In the genomic region with DNA sequence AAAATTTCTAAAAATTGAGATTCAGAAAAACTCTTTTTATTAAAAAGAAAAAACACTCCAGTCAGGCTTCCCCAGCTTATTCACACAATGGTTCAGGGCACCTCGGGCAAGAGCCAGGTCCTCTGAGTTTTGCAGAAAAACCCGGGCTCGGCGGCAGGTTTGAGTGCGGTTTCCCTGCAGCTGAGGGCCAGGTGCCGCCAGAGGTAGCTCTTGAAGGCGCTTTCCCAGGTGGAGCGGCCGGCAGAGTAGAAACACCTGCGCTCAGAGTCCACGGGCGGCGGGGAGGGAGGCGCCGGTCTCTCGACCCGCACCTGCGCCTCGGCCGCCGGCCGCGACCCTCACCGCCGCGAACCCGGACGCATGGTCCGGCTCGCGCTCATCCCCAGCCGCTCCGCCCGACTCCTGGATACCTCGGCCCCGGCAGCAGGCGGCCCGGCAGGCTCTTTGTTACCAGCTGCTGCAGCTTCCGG, we compare ENCODE assay signal across 8 cellular contexts. TPM values are rescaled to one million over a fixed set of nuclear protein-coding genes. Genes with fewer than 3 reads are reported as not detected.
DNase-seq lines count a peak whose midpoint lies in the region; ATAC-seq, FAIRE-seq and TF ChIP-seq lines count a peak whose summit lies in the region.

No MANE protein-coding gene starts in this region.

- H4K20me1 ChIP-seq in HCT116 (ENCODE audit: insufficient read depth): no peaks in the 10 kb centered on the region

- no peak for TF ChIP-seq CTCF in HCT116 (IDR thresholded peaks at IDR 0.05 in 2 of 3, conservative IDR thresholded peaks at IDR 0.05 in 1 of 3; ENCODE audit: borderline replicate concordance in 1 of 3, insufficient read depth in 1 of 3, low read depth in 2 of 3, low read length in 2 of 3)
- TF ChIP-seq CTCF in nephron progenitor cell (IDR thresholded peaks at IDR 0.05): no peak

- H3K9me3 ChIP-seq in HCT116 (ENCODE audit: control insufficient read depth in 1 of 2, insufficient read depth in 1 of 2, low read depth in 1 of 2, low read length in 2 of 2): no peaks in the 10 kb centered on the region
- no peaks in the 10 kb centered on the region for H3K9me3 ChIP-seq in ectodermal cell (ENCODE audit: control insufficient read depth, low read length)

- intact Hi-C loops in HCT116 (cut with micrococcal nuclease): no loop called here

- POLR2A ChIA-PET in HCT116 (lab: Charles Lee): interaction anchor here (0.9 kb wide), 1 partner anchor 9 kb away, joined by 4 read pairs; no protein-coding TSS in a partner anchor

- no peaks in the 10 kb centered on the region for H3K27me3 Mint-ChIP-seq in nephron progenitor cell (ENCODE audit: low read depth, poor library complexity)

- DNase-seq in NCI-H1092 treated with DMSO at 0.1 percent for 48 hours (lab: John Stamatoyannopoulos, UW) (peak; percentile 66), NCI-H1092 (lab: John Stamatoyannopoulos, UW) (no peak), HCT116 (ENCODE audit: low read depth, low spot score) (no peak), NCI-H526 treated with DMSO at 0.1 percent for 48 hours (lab: John Stamatoyannopoulos, UW) (peak; percentile 80), nephron progenitor cell (no peak), frontal cortex (ENCODE audit: low spot score in 2 of 2) (no peak)

- H3K4me3 ChIP-seq in HCT116 (replicated peaks in 1 of 2; ENCODE audit: low read depth in 1 of 2, low read length in 2 of 2) (peak overlapping the region; percentile 89 to 90), ectodermal cell (ENCODE audit: insufficient read depth, low read depth, low read length) (peak overlapping the region; percentile 95)

- H3K4me3 Mint-ChIP-seq in nephron progenitor cell: peak overlapping the region; percentile 99

- WGBS in ectodermal cell, 2 experiments: 0% methylated on average over 39 of the region's 39 CpGs

- H3K36me3 ChIP-seq in HCT116 (ENCODE audit: control insufficient read depth in 1 of 2, insufficient read depth in 2 of 2, low read length in 2 of 2): no peaks in the 10 kb centered on the region
- no peaks in the 10 kb centered on the region for H3K36me3 ChIP-seq in ectodermal cell (ENCODE audit: control insufficient read depth, insufficient read depth, low read length)

- BruUV-seq in HCT116 (replicated peaks; lab: Mats Ljungman, UMichigan): no TSS peak

- H3K4me1 ChIP-seq in HCT116 (ENCODE audit: control insufficient read depth in 1 of 2, insufficient read depth in 2 of 2, low read length in 2 of 2) (peaks cover 0 to 26% of the 10 kb centered on the region in 2 experiments; a peak in 3 of 4 replicates), ectodermal cell (ENCODE audit: control insufficient read depth, insufficient read depth, low read length) (peaks cover 19% of the 10 kb centered on the region)

- H2AFZ ChIP-seq in HCT116 (ENCODE audit: low read depth, low read length, poor library complexity, severe bottlenecking): no peak overlapping the region

- peaks cover 16% of the 10 kb centered on the region for H3K36me3 Mint-ChIP-seq in nephron progenitor cell (ENCODE audit: low read depth)

- no peaks in the 10 kb centered on the region for H3K27me3 ChIP-seq in HCT116 (ENCODE audit: insufficient read depth, low read length)
- H3K27me3 ChIP-seq in ectodermal cell (ENCODE audit: control insufficient read depth, insufficient read depth, low read length, poor library complexity, severe bottlenecking): no peaks in the 10 kb centered on the region

- no peak for FAIRE-seq in frontal cortex (lab: Jason Lieb, UNC)

- RAD21 ChIA-PET in HCT116 (lab: Charles Lee; ENCODE audit: low non-redundant PET in 1 of 2, low total read pairs in 2 of 2, uncharacterized antibody in 2 of 2, unreplicated experiment in 2 of 2): no interaction called here

- no peaks in the 10 kb centered on the region for H3K9me2 ChIP-seq in HCT116 (ENCODE audit: insufficient read depth)

- H3K4me1 Mint-ChIP-seq in nephron progenitor cell: peaks cover 58% of the 10 kb centered on the region

- H3K27ac Mint-ChIP-seq in nephron progenitor cell: peak overlapping the region; percentile 20

- peak overlapping the region; percentile 73 for H3K9ac ChIP-seq in HCT116 (ENCODE audit: low read length)

- TF ChIP-seq POLR2A in HCT116 (IDR thresholded peaks at IDR 0.05; ENCODE audit: borderline replicate concordance, extremely low read depth, insufficient read depth, insufficient read length): no peak

- ATAC-seq in HCT116 (peak; percentile 60), GM19452 (IDR thresholded peaks at IDR 0.05; ENCODE audit: unreplicated experiment) (no peak)

- H3K27ac ChIP-seq in HCT116 (ENCODE audit: low read depth, low read length): peak overlapping the region; percentile 71
- H3K27ac ChIP-seq in ectodermal cell (ENCODE audit: insufficient read depth, low read depth, low read length, poor library complexity, severe bottlenecking): peak overlapping the region; percentile 93

- CTCF ChIA-PET in HCT116 (lab: Charles Lee): interaction anchor here (1.8 kb wide), 1 partner anchor 14 kb away, joined by 4 read pairs; no protein-coding TSS in a partner anchor

- peak overlapping the region; percentile 99 for H3K4me2 ChIP-seq in HCT116 (ENCODE audit: low read length)

- no peak for TF ChIP-seq RAD21 in HCT116 (IDR thresholded peaks at IDR 0.05; ENCODE audit: low read depth)

- peaks cover 54% of the 10 kb centered on the region for H3K79me2 ChIP-seq in HCT116 (ENCODE audit: insufficient read depth, low read length)

- H3K9me3 Mint-ChIP-seq in nephron progenitor cell: no peaks in the 10 kb centered on the region

TF ChIP-seq in HCT116, 20 proteins besides CTCF, POLR2A, EP300 and RAD21:
- peak; percentile 78 for TF ChIP-seq ZFX (IDR thresholded peaks at IDR 0.05)
- TF ChIP-seq POLR2AphosphoS5 (IDR thresholded peaks at IDR 0.05; ENCODE audit: low read depth, low read length): peak; percentile 57
- TF ChIP-seq, protein P1, sequence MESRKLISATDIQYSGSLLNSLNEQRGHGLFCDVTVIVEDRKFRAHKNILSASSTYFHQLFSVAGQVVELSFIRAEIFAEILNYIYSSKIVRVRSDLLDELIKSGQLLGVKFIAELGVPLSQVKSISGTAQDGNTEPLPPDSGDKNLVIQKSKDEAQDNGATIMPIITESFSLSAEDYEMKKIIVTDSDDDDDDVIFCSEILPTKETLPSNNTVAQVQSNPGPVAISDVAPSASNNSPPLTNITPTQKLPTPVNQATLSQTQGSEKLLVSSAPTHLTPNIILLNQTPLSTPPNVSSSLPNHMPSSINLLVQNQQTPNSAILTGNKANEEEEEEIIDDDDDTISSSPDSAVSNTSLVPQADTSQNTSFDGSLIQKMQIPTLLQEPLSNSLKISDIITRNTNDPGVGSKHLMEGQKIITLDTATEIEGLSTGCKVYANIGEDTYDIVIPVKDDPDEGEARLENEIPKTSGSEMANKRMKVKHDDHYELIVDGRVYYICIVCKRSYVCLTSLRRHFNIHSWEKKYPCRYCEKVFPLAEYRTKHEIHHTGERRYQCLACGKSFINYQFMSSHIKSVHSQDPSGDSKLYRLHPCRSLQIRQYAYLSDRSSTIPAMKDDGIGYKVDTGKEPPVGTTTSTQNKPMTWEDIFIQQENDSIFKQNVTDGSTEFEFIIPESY (IDR thresholded peaks at IDR 0.05; ENCODE audit: extremely low read depth, insufficient replicate concordance, low read length): no peak

RNA-seq across cellular contexts. Expression of a gene that starts 0.4 kb away (rescaled TPM):
- 33.5 TPM for total RNA-seq in HCT116 (2021; ENCODE audit: unreplicated experiment)
- polyA plus RNA-seq in HCT116 (2012): 11.0 and 13.3 TPM in 2 replicates
- 57.9 TPM for polyA plus RNA-seq in ectodermal cell (2013, experiment 1 of 4)
- 63.4 TPM for polyA plus RNA-seq in ectodermal cell (2013, experiment 2 of 4)
- polyA plus RNA-seq in ectodermal cell (2013, experiment 3 of 4): 44.7 TPM
- 55.8 TPM for polyA plus RNA-seq in ectodermal cell (2013, experiment 4 of 4)
- total RNA-seq in frontal cortex: 20.0 TPM

RNA-seq across cellular contexts. Expression of a gene that starts 0.8 kb away (rescaled TPM):
- total RNA-seq in HCT116 (2021; ENCODE audit: unreplicated experiment) (7.2 TPM), frontal cortex (40.8 TPM)
- polyA plus RNA-seq in HCT116 (2012): 2.8 and 3.8 TPM in 2 replicates
- 28.6 TPM for polyA plus RNA-seq in ectodermal cell (2013, experiment 1 of 4)
- polyA plus RNA-seq in ectodermal cell (2013, experiment 2 of 4): 30.8 TPM
- polyA plus RNA-seq in ectodermal cell (2013, experiment 3 of 4): 20.6 TPM
- 23.4 TPM for polyA plus RNA-seq in ectodermal cell (2013, experiment 4 of 4)

RNA-seq across cellular contexts. Expression of a gene that starts 46.8 kb away (rescaled TPM):
- total RNA-seq in HCT116 (2021; ENCODE audit: unreplicated experiment) (not detected), frontal cortex (not detected)
- polyA plus RNA-seq in HCT116 (2012): not detected in 2 replicates
- 3.6 TPM for polyA plus RNA-seq in ectodermal cell (2013, experiment 1 of 4)
- polyA plus RNA-seq in ectodermal cell (2013, experiment 2 of 4): 2.2 TPM
- polyA plus RNA-seq in ectodermal cell (2013, experiment 3 of 4): 1.2 TPM
- 1.3 TPM for polyA plus RNA-seq in ectodermal cell (2013, experiment 4 of 4)

Comparison
In these comparisons a context has a peak if more than half of its experiments do, and no peak if none do; other contexts are left out.
1. DNase-seq: peak in NCI-H1092 treated with DMSO at 0.1 percent for 48 hours (single experiment) and NCI-H526 treated with DMSO at 0.1 percent for 48 hours (single experiment); none in NCI-H1092 (single experiment), HCT116 (single experiment), nephron progenitor cell (single experiment) and frontal cortex (0 of 2).